ENCODE assay signal across 9 cellular contexts in genomic region chr6:107786709-107787588, GRCh38. TPM values are rescaled to one million over a fixed set of nuclear protein-coding genes. Genes with fewer than 3 reads are reported as not detected.
DNase-seq lines count a peak whose midpoint lies in the region; ATAC-seq and TF ChIP-seq lines count a peak whose summit lies in the region.
"Had no signal": no experiment of that assay in that cellular context is flagged by ENCODE, and none has a peak within 500 bp of the region (broad histone marks: within the 10 kb centered on the region; RNA-seq: fewer than 3 reads in every experiment).

No MANE protein-coding gene starts in this region.

- peak overlapping the region; percentile 53 to 90 (median 80) for H3K4me2 ChIP-seq in BLaER1 treated with 17β-estradiol and CSF1 and Interleukin-3, amounts not matched to agents 10 nM and 100 nM
- H3K4me2 ChIP-seq: KMS-11 had no signal

- peaks cover 1% of the 10 kb centered on the region for H3K36me3 Mint-ChIP-seq in activated naive CD4-positive, alpha-beta T cell treated with anti-CD3 and anti-CD28 coated beads, Interleukin-2, amount 50 U/mL, for 24 hours

- no peaks in the 10 kb centered on the region for H4K20me1 ChIP-seq in BLaER1 treated with 17β-estradiol and CSF1 and Interleukin-3, amounts not matched to agents 10 nM and 100 nM

- no peaks in the 10 kb centered on the region for H3K9me3 Mint-ChIP-seq in activated naive CD4-positive, alpha-beta T cell treated with anti-CD3 and anti-CD28 coated beads, Interleukin-2, amount 50 U/mL, for 24 hours

- intact Hi-C loops in heart left ventricle (cut with DNase I), result no loop called here

- H3K9ac ChIP-seq in BLaER1 treated with 17β-estradiol and CSF1 and Interleukin-3, amounts not matched to agents 10 nM and 100 nM, result peak overlapping the region in 3 of 11 experiments; percentile 18 to 48 (median 34); a peak in 2 of 22 replicates
- H3K9ac ChIP-seq: KMS-11 had no signal

- TF ChIP-seq CTCF in WERI-Rb-1 (IDR thresholded peaks at IDR 0.05; ENCODE audit: low read depth, low read length) (no peak), heart left ventricle (IDR thresholded peaks at IDR 0.05) (no peak)

- H3K27ac ChIP-seq in BLaER1 treated with 17β-estradiol and CSF1 and Interleukin-3, amounts not matched to agents 10 nM and 100 nM, result no peak overlapping the region
- H3K27ac ChIP-seq in WERI-Rb-1 (no peak overlapping the region), heart left ventricle (peak overlapping the region in 1 of 12 donors; percentile 37)
- H3K27ac ChIP-seq: KMS-11 had no signal

- H3K27ac Mint-ChIP-seq in activated naive CD4-positive, alpha-beta T cell treated with anti-CD3 and anti-CD28 coated beads, Interleukin-2, amount 50 U/mL, for 24 hours, result peak overlapping the region; percentile 91

- no peaks in the 10 kb centered on the region for H3K27me3 Mint-ChIP-seq in activated naive CD4-positive, alpha-beta T cell treated with anti-CD3 and anti-CD28 coated beads, Interleukin-2, amount 50 U/mL, for 24 hours

- ATAC-seq in GM19372 (IDR thresholded peaks at IDR 0.05; ENCODE audit: low read depth, unreplicated experiment) (peak; percentile 90), HG03521 (IDR thresholded peaks at IDR 0.05; ENCODE audit: unreplicated experiment) (peak; percentile 67), heart left ventricle (no peak)

- DNase-seq in WERI-Rb-1, result no peak
- DNase-seq in heart left ventricle, result no peak
- DNase-seq in retina, result no peak
- no peak for DNase-seq in HPDE6-E6E7 (ENCODE audit: extremely low spot score)

- TF ChIP-seq POLR2A in heart left ventricle (IDR thresholded peaks at IDR 0.05), result no peak

- peaks cover 19 to 63% (median 53%) of the 10 kb centered on the region in 10 experiments for H3K4me1 ChIP-seq in BLaER1 treated with 17β-estradiol and CSF1 and Interleukin-3, amounts not matched to agents 10 nM and 100 nM
- no peaks in the 10 kb centered on the region for H3K4me1 ChIP-seq in heart left ventricle

- no peaks in the 10 kb centered on the region for H3K36me3 ChIP-seq in BLaER1 treated with 17β-estradiol and CSF1 and Interleukin-3, amounts not matched to agents 10 nM and 100 nM
- H3K36me3 ChIP-seq in WERI-Rb-1 (no peaks in the 10 kb centered on the region), heart left ventricle (no peaks in the 10 kb centered on the region)

- peaks cover 88% of the 10 kb centered on the region for H3K4me1 Mint-ChIP-seq in activated naive CD4-positive, alpha-beta T cell treated with anti-CD3 and anti-CD28 coated beads, Interleukin-2, amount 50 U/mL, for 24 hours

- peak overlapping the region; percentile 71 for H3K4me3 Mint-ChIP-seq in activated naive CD4-positive, alpha-beta T cell treated with anti-CD3 and anti-CD28 coated beads, Interleukin-2, amount 50 U/mL, for 24 hours

- no peak overlapping the region for H3K4me3 ChIP-seq in BLaER1 treated with 17β-estradiol and CSF1 and Interleukin-3, amounts not matched to agents 10 nM and 100 nM
- H3K4me3 ChIP-seq in WERI-Rb-1 (ENCODE audit: low read depth, low read length) (no peak overlapping the region), heart left ventricle (no peak overlapping the region)

- 70 to 77% (median 72%) methylated on average over 10 of the region's 10 CpGs for WGBS in heart left ventricle, 4 donors

- no peaks in the 10 kb centered on the region for H3K27me3 ChIP-seq in BLaER1 treated with 17β-estradiol and CSF1 and Interleukin-3, amounts not matched to agents 10 nM and 100 nM
- H3K27me3 ChIP-seq in WERI-Rb-1 (ENCODE audit: insufficient read depth, low read depth, severe bottlenecking) (no peaks in the 10 kb centered on the region), heart left ventricle (peaks cover 0 to 18% (median 0%) of the 10 kb centered on the region in 9 donors)

- H3K9me3 ChIP-seq in BLaER1 treated with 17β-estradiol and CSF1 and Interleukin-3, amounts not matched to agents 10 nM and 100 nM (replicated peaks in 1 of 11), result no peaks in the 10 kb centered on the region
- H3K9me3 ChIP-seq in WERI-Rb-1 (ENCODE audit: severe bottlenecking) (no peaks in the 10 kb centered on the region), heart left ventricle (no peaks in the 10 kb centered on the region)

RNA-seq across cellular contexts. Expression of gene SCML4, which starts 37.2 kb away (rescaled TPM):
- 1 to 10 TPM in 2 of 9 donors, under 1 TPM in 3, not detected in 4; 0.17 to 1.3 (median 0.31) TPM for total RNA-seq in heart left ventricle
- under 1 TPM; 0.06 to 0.08 TPM for polyA plus RNA-seq in heart left ventricle

Comparison
In these comparisons a context has a peak if more than half of its experiments do, and no peak if none do; other contexts are left out.
1. ATAC-seq: peak in GM19372 (single experiment) and HG03521 (single experiment); none in heart left ventricle (0 of 4).